9 cellular contexts compared by ENCODE assay signal in the genomic region with DNA sequence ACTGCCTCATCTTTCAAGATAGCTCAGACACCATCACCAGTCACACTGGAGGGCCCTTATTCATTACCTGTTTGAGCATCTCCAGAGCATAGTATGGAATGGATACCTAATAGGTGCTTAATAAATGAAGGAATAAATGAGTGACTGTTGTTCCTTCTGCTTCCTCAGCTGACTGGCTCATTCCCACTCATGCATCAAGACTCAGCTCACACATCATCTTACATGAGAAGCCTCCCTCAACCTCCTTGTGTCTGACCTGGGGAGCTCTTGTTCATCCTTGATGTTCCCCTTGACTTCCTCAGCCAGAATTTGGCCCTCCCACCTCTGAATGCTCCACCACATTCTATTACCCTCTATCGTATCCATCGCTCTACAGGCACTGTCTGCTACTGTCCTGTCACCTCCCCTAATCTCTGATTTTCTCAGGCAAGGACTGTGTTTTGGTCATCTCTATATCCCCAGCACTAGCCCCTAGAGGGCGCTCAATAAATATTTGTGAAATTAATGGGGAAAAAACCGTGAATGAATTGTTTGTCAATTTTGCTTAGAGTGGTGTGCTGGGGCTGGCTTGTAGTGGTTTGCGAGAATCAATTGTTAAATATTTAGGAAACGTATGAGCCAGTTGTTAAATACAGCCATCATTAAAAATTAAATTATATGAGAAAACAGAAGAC.
DNase-seq lines count a peak whose midpoint lies in the region; ATAC-seq and TF ChIP-seq lines count a peak whose summit lies in the region.
"Had no signal": no experiment of that assay in that cellular context is flagged by ENCODE, and none has a peak within 500 bp of the region (broad histone marks: within the 10 kb centered on the region; RNA-seq: fewer than 3 reads in every experiment).

No MANE protein-coding gene starts in this region.

- H3K27me3 ChIP-seq in HAP-1 (ENCODE audit: low read depth) (no peaks in the 10 kb centered on the region), right lobe of liver (no peaks in the 10 kb centered on the region), transverse colon (no peaks in the 10 kb centered on the region)

- peak; percentile 75 to 86 (median 80) for ATAC-seq in right lobe of liver
- ATAC-seq in HG03280 (IDR thresholded peaks at IDR 0.05; ENCODE audit: unreplicated experiment), result no peak

- DNase-seq in DMS 273 (lab: John Stamatoyannopoulos, UW; ENCODE audit: unreplicated experiment) (peak; percentile 76), DMS 273 treated with DMSO at 0.1 percent for 48 hours (lab: John Stamatoyannopoulos, UW) (no peak), HAP-1 (ENCODE audit: low spot score in 2 of 2) (peak; percentile 57 to 70), RPMI7951 (ENCODE audit: low read depth) (peak; percentile 38), MCF 10A (ENCODE audit: unreplicated experiment) (peak; percentile 55), right lobe of liver (no peak), transverse colon (no peak)

- intact Hi-C loops in MCF 10A (cut with micrococcal nuclease), result loop anchor here (1.0 kb wide), 1 partner anchor 127 kb away; no protein-coding TSS in a partner anchor
- intact Hi-C loops in right lobe of liver (cut with DNase I), result loop anchor here (10.0 kb wide), 2 partner anchors 126 to 136 kb away; partner anchors contain the start of gene RTL5 (in 1 of the 2)
- intact Hi-C loops in transverse colon (cut with DNase I; ENCODE audit: low total_unique reads), result no loop called here

- no peaks in the 10 kb centered on the region for H3K36me3 Mint-ChIP-seq in MCF 10A (ENCODE audit: insufficient read depth, unreplicated experiment)
- H3K36me3 Mint-ChIP-seq: natural killer cell treated with Interleukin-12 subunit alpha and Interleukin-12 subunit beta and Interleukin-15 and Interleukin-18, amount 100 ng/mL, for 72 hours had no signal

- no peak overlapping the region for H3K4me3 ChIP-seq in HAP-1
- no peak overlapping the region for H3K4me3 ChIP-seq in right lobe of liver
- no peak overlapping the region for H3K4me3 ChIP-seq in transverse colon

- H3K4me1 ChIP-seq in HAP-1 (no peaks in the 10 kb centered on the region), right lobe of liver (no peaks in the 10 kb centered on the region), transverse colon (no peaks in the 10 kb centered on the region)

- no peak overlapping the region for H3K27ac Mint-ChIP-seq in MCF 10A (ENCODE audit: low read depth, unreplicated experiment)

- H3K4me3 Mint-ChIP-seq in MCF 10A (ENCODE audit: unreplicated experiment), result no peak overlapping the region
- H3K4me3 Mint-ChIP-seq: natural killer cell treated with Interleukin-12 subunit alpha and Interleukin-12 subunit beta and Interleukin-15 and Interleukin-18, amount 100 ng/mL, for 72 hours had no signal

- TF ChIP-seq EP300 in transverse colon (IDR thresholded peaks at IDR 0.05; ENCODE audit: low read depth), result no peak

- H3K9me3 ChIP-seq in HAP-1 (no peaks in the 10 kb centered on the region), right lobe of liver (no peaks in the 10 kb centered on the region), transverse colon (no peaks in the 10 kb centered on the region)

- no peak overlapping the region for H3K27ac ChIP-seq in right lobe of liver
- no peak overlapping the region for H3K27ac ChIP-seq in transverse colon

- CTCF ChIA-PET in MCF 10A (lab: Yijun Ruan, JAX), result interaction anchor here (0.5 to 4.2 kb wide), 22 partner anchors 8 to 1298 kb away, joined by 3 to 50 read pairs (median 5); no protein-coding TSS in a partner anchor

- POLR2A ChIA-PET in MCF 10A (lab: Yijun Ruan, JAX), result interaction anchor here (0.6 to 1.1 kb wide), 2 partner anchors 19 to 906 kb away, joined by 3 to 4 read pairs; no protein-coding TSS in a partner anchor

- H3K27me3 Mint-ChIP-seq in MCF 10A (ENCODE audit: insufficient read depth, unreplicated experiment), result peaks cover 95% of the 10 kb centered on the region

- no peaks in the 10 kb centered on the region for H3K4me1 Mint-ChIP-seq in MCF 10A (ENCODE audit: insufficient read depth, unreplicated experiment)

- no peaks in the 10 kb centered on the region for H3K9me3 Mint-ChIP-seq in MCF 10A (ENCODE audit: unreplicated experiment)
- H3K9me3 Mint-ChIP-seq: natural killer cell treated with Interleukin-12 subunit alpha and Interleukin-12 subunit beta and Interleukin-15 and Interleukin-18, amount 100 ng/mL, for 72 hours had no signal

- TF ChIP-seq CTCF in MCF 10A (IDR thresholded peaks at IDR 0.05; ENCODE audit: unreplicated experiment) (peak; percentile 64), right lobe of liver (IDR thresholded peaks at IDR 0.05) (peak; percentile 66 to 76 (median 70)), transverse colon (IDR thresholded peaks at IDR 0.05) (peak; percentile 15 to 60 (median 42))

- in situ Hi-C loops in HAP-1 (cut with MboI; ENCODE audit: low sequenced_read_pairs) (no loop called here), transverse colon (cut with MboI; ENCODE audit: low pct_ligation_motif_present in 1 of 4, low pct_unique_long_range_greater_than_20kb in 1 of 4, low sequenced_read_pairs in 3 of 4) (no loop called here)

- TF ChIP-seq POLR2A in right lobe of liver (IDR thresholded peaks at IDR 0.05), result no peak
- no peak for TF ChIP-seq POLR2A in transverse colon (IDR thresholded peaks at IDR 0.05)

- H3K36me3 ChIP-seq in HAP-1 (replicated peaks) (no peaks in the 10 kb centered on the region), right lobe of liver (no peaks in the 10 kb centered on the region), transverse colon (no peaks in the 10 kb centered on the region)

- BruUV-seq in MCF 10A (replicated peaks; lab: Mats Ljungman, UMichigan), result no TSS peak

- 9% methylated on average over 6 of the region's 6 CpGs for WGBS in right lobe of liver (ENCODE audit: insufficient coverage, low coverage, low lambda C conversion rate, missing lambda C conversion rate)
- 19 to 21% methylated on average over 3 to 6 of the region's 6 CpGs for WGBS in transverse colon (ENCODE audit: low coverage in 1 of 2), 2 donors

Comparison
In these comparisons a context has a peak if more than half of its experiments do, and no peak if none do; other contexts are left out.
1. DNase-seq: peak in DMS 273 (single experiment), HAP-1 (2 of 2), RPMI7951 (single experiment) and MCF 10A (single experiment); none in DMS 273 treated with DMSO at 0.1 percent for 48 hours (single experiment), right lobe of liver (0 of 3) and transverse colon (single experiment).
2. Peak in every context shown above with its lines, with median percentiles within 50 percentile points of each other: CTCF ChIP-seq.